ENCODE assay signal across 18 cellular contexts in genomic region chr16:72644911-72645310, GRCh38.
"Had no signal": no experiment of that assay in that cellular context is flagged by ENCODE, and none has a peak within 500 bp of the region (broad histone marks: within the 10 kb centered on the region; RNA-seq: fewer than 3 reads in every experiment).

No MANE protein-coding gene starts in this region.

- H3K27ac ChIP-seq: RWPE1 had no signal

- H3K4me2 ChIP-seq: SK-N-SH had no signal

- H3K9ac ChIP-seq: SK-N-SH had no signal

- DNase-seq: Karpas-422; KBM-7; MM.1S; NCI-H1092 treated with DMSO at 0.1 percent for 48 hours; NCI-H1436; NCI-H187; NCI-H2029; NCI-H2227 treated with DMSO at 0.1 percent for 48 hours; NCI-H524; NCI-H526 treated with DMSO at 0.1 percent for 48 hours; NCI-H748 treated with DMSO at 0.1 percent for 48 hours; NK-92 treated with Interleukin-12 subunit alpha and Interleukin-12 subunit beta, amount 100 ng/mL, for 24 hours; PC-3; SHP77; SK-N-SH; SW 1271; T-cell had no signal
